Comparison of ENCODE assay signal across 8 cellular contexts in genomic region chr6:87139236-87139635, GRCh38. TPM values are rescaled to one million over a fixed set of nuclear protein-coding genes. Genes with fewer than 3 reads are reported as not detected.
DNase-seq lines count a peak whose midpoint lies in the region; ATAC-seq and TF ChIP-seq lines count a peak whose summit lies in the region.

No MANE protein-coding gene starts in this region.

- no peaks in the 10 kb centered on the region for H3K36me3 ChIP-seq in IMR-90 (ENCODE audit: control insufficient read depth, insufficient read depth, low read length)

- H2BK15ac ChIP-seq in IMR-90 (ENCODE audit: low read depth, low read length), result no peak overlapping the region

- H3K9ac ChIP-seq in IMR-90 (ENCODE audit: low read depth, low read length), result no peak overlapping the region

- no peaks in the 10 kb centered on the region for H3K27me3 Mint-ChIP-seq in memory B cell

- no peak overlapping the region for H2BK5ac ChIP-seq in IMR-90 (ENCODE audit: low read depth, low read length, poor library complexity, severe bottlenecking)

- peak; percentile 71 for TF ChIP-seq CTCF in IMR-90 (conservative IDR thresholded peaks at IDR 0.05; ENCODE audit: low read depth, low read length)

- no peaks in the 10 kb centered on the region for H3K9me3 ChIP-seq in IMR-90 (ENCODE audit: control insufficient read depth, insufficient read depth, low read length)

- ATAC-seq in GM18511 (IDR thresholded peaks at IDR 0.05; ENCODE audit: unreplicated experiment) (peak; percentile 67), IMR-90 (ENCODE audit: low read depth) (peak; percentile 79), memory B cell (ENCODE audit: low read depth) (peak; percentile 76)

- no peak overlapping the region for H2AFZ ChIP-seq in IMR-90 (replicated peaks; ENCODE audit: low read length, poor library complexity)

- no peak overlapping the region for H2AK5ac ChIP-seq in IMR-90 (ENCODE audit: low read depth, low read length)

- no peak overlapping the region for H2BK120ac ChIP-seq in IMR-90 (ENCODE audit: low read depth, low read length)

- dilution Hi-C loops in IMR-90 (cut with HindIII; ENCODE audit: low sequenced_read_pairs, unreplicated experiment), result no loop called here

- no peak overlapping the region for H4K8ac ChIP-seq in IMR-90 (ENCODE audit: low read depth in 2 of 2, low read length in 2 of 2)

- no peak overlapping the region for H3K4me3 ChIP-seq in IMR-90 (ENCODE audit: insufficient read depth, low read depth, low read length)

- H3K9me3 Mint-ChIP-seq in memory B cell, result no peaks in the 10 kb centered on the region

- no peak overlapping the region for H3K4me3 Mint-ChIP-seq in memory B cell

- BruUV-seq in IMR-90 (replicated peaks; lab: Mats Ljungman, UMichigan), result no TSS peak

- peak; percentile 66 for DNase-seq in D341Med (ENCODE audit: low spot score)
- DNase-seq in IMR-90, result peak; percentile 62
- peak; percentile 16 for DNase-seq in SHP77 treated with DMSO at 0.1 percent for 48 hours (lab: John Stamatoyannopoulos, UW)
- DNase-seq in dermis blood vessel endothelial cell, result peak; percentile 78
- peak; percentile 31 to 62 for DNase-seq in memory B cell (ENCODE audit: low spot score in 2 of 2)
- DNase-seq in cerebellar nuclear complex (lab: John Stamatoyannopoulos, UW), result no peak
- no peak for DNase-seq in NK-92 (lab: John Stamatoyannopoulos, UW; ENCODE audit: unreplicated experiment)

- H4K20me1 ChIP-seq in IMR-90 (ENCODE audit: insufficient read depth, low read length), result no peaks in the 10 kb centered on the region

- no peak for TF ChIP-seq POLR2A in IMR-90 (IDR thresholded peaks at IDR 0.05; ENCODE audit: low read depth, low read length)

- no peaks in the 10 kb centered on the region for H3K36me3 Mint-ChIP-seq in memory B cell

- H3K27me3 ChIP-seq in IMR-90 (ENCODE audit: control insufficient read depth, insufficient read depth, low read length), result peaks cover 2% of the 10 kb centered on the region

- no peaks in the 10 kb centered on the region for H3K4me1 ChIP-seq in IMR-90 (ENCODE audit: control insufficient read depth, insufficient read depth, low read length)

- no peak overlapping the region for H3K23ac ChIP-seq in IMR-90 (ENCODE audit: low read depth, low read length)

- no peak overlapping the region for H2BK20ac ChIP-seq in IMR-90 (ENCODE audit: low read depth, low read length)

- POLR2A ChIA-PET in IMR-90 (lab: Charles Lee; ENCODE audit: unreplicated experiment), result no interaction called here

- H3K4ac ChIP-seq in IMR-90 (ENCODE audit: low read depth, low read length), result no peak overlapping the region

- H4K5ac ChIP-seq in IMR-90 (ENCODE audit: low read depth, low read length), result no peak overlapping the region

- in situ Hi-C loops in IMR-90 (cut with MboI; ENCODE audit: low sequenced_read_pairs), result no loop called here

- H3K27ac ChIP-seq in IMR-90 (ENCODE audit: insufficient read depth, low read length), result no peak overlapping the region

- no peak overlapping the region for H3K27ac Mint-ChIP-seq in memory B cell

- H3K79me1 ChIP-seq in IMR-90 (ENCODE audit: low read depth in 1 of 2, low read length in 2 of 2), result no peaks in the 10 kb centered on the region

- no peak overlapping the region for H3K4me2 ChIP-seq in IMR-90 (ENCODE audit: low read depth, low read length)

- no peak overlapping the region for H2AK9ac ChIP-seq in IMR-90 (replicated peaks; ENCODE audit: low read depth, low read length, poor library complexity)

- peak; percentile 81 for TF ChIP-seq RAD21 in IMR-90 (IDR thresholded peaks at IDR 0.05; ENCODE audit: low read length)

- H3K9me1 ChIP-seq in IMR-90 (ENCODE audit: insufficient read depth, low read length), result no peaks in the 10 kb centered on the region

- no peak overlapping the region for H3K18ac ChIP-seq in IMR-90 (ENCODE audit: low read depth, low read length)

- H3K14ac ChIP-seq in IMR-90 (replicated peaks; ENCODE audit: low read depth, low read length), result no peak overlapping the region

- H4K91ac ChIP-seq in IMR-90 (ENCODE audit: insufficient read depth, low read depth, low read length), result no peak overlapping the region

- intact Hi-C loops in IMR-90 (cut with micrococcal nuclease), result loop anchor here (2.0 to 5.0 kb wide), 4 partner anchors 72 to 254 kb away; partner anchors contain the start of gene SMIM8

- H3K4me1 Mint-ChIP-seq in memory B cell, result peaks cover 6% of the 10 kb centered on the region

- CTCF ChIA-PET in IMR-90 (lab: Yijun Ruan, JAX), result interaction anchor here (0.6 to 1.3 kb wide), 7 partner anchors 72 to 368 kb away, joined by 3 to 10 read pairs (median 3); no protein-coding TSS in a partner anchor

- no peak overlapping the region for H3K56ac ChIP-seq in IMR-90 (ENCODE audit: extremely low read depth, insufficient read depth, low read length)

- no CpG with 5 or more reads among the region's 1 CpG for WGBS in IMR-90 (ENCODE audit: extremely low coverage in 2 of 2, insufficient read length in 1 of 2), 2 experiments

TF ChIP-seq in IMR-90, 13 proteins besides CTCF, POLR2A, EP300 and RAD21:
- TF ChIP-seq MAZ (IDR thresholded peaks at IDR 0.05; ENCODE audit: borderline replicate concordance, low read depth, low read length) (no peak), MAFK (IDR thresholded peaks at IDR 0.05; ENCODE audit: low read depth, low read length) (peak; percentile 79), NFE2L2 (IDR thresholded peaks at IDR 0.05; ENCODE audit: low read depth, low read length) (no peak), CEBPB (IDR thresholded peaks at IDR 0.05; ENCODE audit: low read depth, low read length) (no peak), USF2 (IDR thresholded peaks at IDR 0.05; ENCODE audit: low read depth, low read length) (no peak), RCOR1 (IDR thresholded peaks at IDR 0.05; ENCODE audit: insufficient replicate concordance, low read length) (no peak), RFX5 (IDR thresholded peaks at IDR 0.05; ENCODE audit: low read depth, low read length) (no peak), FOS (IDR thresholded peaks at IDR 0.05; ENCODE audit: low read depth, low read length) (no peak), MXI1 (IDR thresholded peaks at IDR 0.05; ENCODE audit: borderline replicate concordance, low read depth, low read length) (no peak), BHLHE40 (IDR thresholded peaks at IDR 0.05; ENCODE audit: low read depth, low read length) (no peak), CHD1 (IDR thresholded peaks at IDR 0.05; ENCODE audit: low read depth, low read length) (no peak), SMC3 (IDR thresholded peaks at IDR 0.05; ENCODE audit: low read depth, low read length) (peak; percentile 61)

RNA-seq across cellular contexts. Expression of gene ZNF292, which starts 16.1 kb away (rescaled TPM):
- 28.3 and 36.9 TPM in 2 replicates for total RNA-seq in IMR-90 (2012; rRNA removed)
- 5.4 and 5.5 TPM in 2 replicates for polyA plus RNA-seq in IMR-90 (2012; rRNA removed)
- polyA plus RNA-seq in IMR-90 (2012; cell fraction: cytosol; rRNA removed), result 0.36 and 0.55 TPM in 2 replicates
- polyA plus RNA-seq in IMR-90 (2012; cell fraction: nucleus; rRNA removed; ENCODE audit: low replicate concordance), result 4.2 and 41.4 TPM in 2 replicates
- total RNA-seq in dermis blood vessel endothelial cell, result 23.8 and 31.7 TPM in 2 replicates

RNA-seq across cellular contexts. Expression of gene CGA, which starts 44.3 kb away (rescaled TPM):
- total RNA-seq in IMR-90 (2012; rRNA removed), result not detected in 2 replicates
- polyA plus RNA-seq in IMR-90 (2012; rRNA removed), result 0.15 and 0.17 TPM in 2 replicates
- 0.13 and 0.24 TPM in 2 replicates for polyA plus RNA-seq in IMR-90 (2012; cell fraction: cytosol; rRNA removed)
- polyA plus RNA-seq in IMR-90 (2012; cell fraction: nucleus; rRNA removed; ENCODE audit: low replicate concordance), result 0.16 TPM in 1 of 2 replicates, not detected in the other
- total RNA-seq in dermis blood vessel endothelial cell, result not detected in 2 replicates

Comparison
In these comparisons a context has a peak if more than half of its experiments do, and no peak if none do; other contexts are left out.
1. DNase-seq: peak in D341Med (single experiment), IMR-90 (single experiment), SHP77 treated with DMSO at 0.1 percent for 48 hours (single experiment), dermis blood vessel endothelial cell (single experiment) and memory B cell (2 of 2); none in cerebellar nuclear complex (0 of 2) and NK-92 (single experiment).
2. Peak in every context shown above with its lines, with median percentiles within 50 percentile points of each other: ATAC-seq.